Comparison of ENCODE assay signal across 9 cellular contexts in genomic region chr6:15358579-15359327, GRCh38.
A peak's percentile ranks its signal among the peaks of the same experiment; 100 is the strongest.
DNase-seq lines count a peak whose midpoint lies in the region; ATAC-seq and TF ChIP-seq lines count a peak whose summit lies in the region.
"Had no signal": no experiment of that assay in that cellular context is flagged by ENCODE, and none has a peak within 500 bp of the region (broad histone marks: within the 10 kb centered on the region; RNA-seq: fewer than 3 reads in every experiment).

No MANE protein-coding gene starts in this region.

- DNase-seq in activated CD8-positive, alpha-beta T cell treated with anti-CD3 and anti-CD28 coated beads for 36 hours, result no peak
- DNase-seq in natural killer cell treated with Interleukin-12 subunit alpha and Interleukin-12 subunit beta and Interleukin-15 and Interleukin-18, amount 100 ng/mL, for 72 hours (ENCODE audit: low spot score), result no peak
- DNase-seq in NCI-H748 treated with DMSO at 0.1 percent for 48 hours (lab: John Stamatoyannopoulos, UW) (no peak), mesothelial cell of epicardium (ENCODE audit: low spot score in 2 of 2, unreplicated experiment in 2 of 2) (no peak), NCI-H1105 treated with DMSO at 0.1 percent for 48 hours (lab: John Stamatoyannopoulos, UW) (no peak), adrenal gland (no peak)
- DNase-seq: activated CD4-positive, CD25-positive, alpha-beta regulatory T cell had no signal

- H3K4me3 ChIP-seq in adrenal gland, result no peak overlapping the region

- H3K36me3 ChIP-seq in adrenal gland (replicated peaks in 1 of 2), result no peaks in the 10 kb centered on the region

- no peak overlapping the region for H3K4me3 Mint-ChIP-seq in activated CD8-positive, alpha-beta T cell treated with anti-CD3 and anti-CD28 coated beads for 36 hours
- peak overlapping the region; percentile 28 for H3K4me3 Mint-ChIP-seq in natural killer cell treated with Interleukin-12 subunit alpha and Interleukin-12 subunit beta and Interleukin-15 and Interleukin-18, amount 100 ng/mL, for 72 hours
- H3K4me3 Mint-ChIP-seq in mesothelial cell of epicardium, result no peak overlapping the region

- no peaks in the 10 kb centered on the region for H3K9me3 ChIP-seq in adrenal gland (replicated peaks in 1 of 3)

- peak overlapping the region; percentile 60 for H3K27ac Mint-ChIP-seq in activated CD8-positive, alpha-beta T cell treated with anti-CD3 and anti-CD28 coated beads for 36 hours
- H3K27ac Mint-ChIP-seq in natural killer cell treated with Interleukin-12 subunit alpha and Interleukin-12 subunit beta and Interleukin-15 and Interleukin-18, amount 100 ng/mL, for 72 hours, result peak overlapping the region in 1 of 2 donors; percentile 1
- no peak overlapping the region for H3K27ac Mint-ChIP-seq in mesothelial cell of epicardium

- intact Hi-C loops in activated CD8-positive, alpha-beta T cell treated with anti-CD3 and anti-CD28 coated beads for 36 hours (cut with micrococcal nuclease), result no loop called here
- intact Hi-C loops in adrenal gland (cut with DNase I), result no loop called here

- H3K4me1 ChIP-seq in adrenal gland (replicated peaks in 1 of 2), result peaks cover 0 to 8% of the 10 kb centered on the region in 2 donors

- H3K4me1 Mint-ChIP-seq in activated CD8-positive, alpha-beta T cell treated with anti-CD3 and anti-CD28 coated beads for 36 hours (ENCODE audit: low read depth), result peaks cover 44% of the 10 kb centered on the region
- H3K4me1 Mint-ChIP-seq in natural killer cell treated with Interleukin-12 subunit alpha and Interleukin-12 subunit beta and Interleukin-15 and Interleukin-18, amount 100 ng/mL, for 72 hours (ENCODE audit: low read depth in 2 of 2), result peaks cover 38 to 44% of the 10 kb centered on the region in 2 donors
- peaks cover 23% of the 10 kb centered on the region for H3K4me1 Mint-ChIP-seq in mesothelial cell of epicardium

- H3K27ac ChIP-seq in adrenal gland, result no peak overlapping the region

- 91 to 96% (median 93%) methylated on average over 9 of the region's 9 CpGs for WGBS in adrenal gland, 4 donors

- H3K9me3 Mint-ChIP-seq in activated CD8-positive, alpha-beta T cell treated with anti-CD3 and anti-CD28 coated beads for 36 hours, result no peaks in the 10 kb centered on the region
- H3K9me3 Mint-ChIP-seq in natural killer cell treated with Interleukin-12 subunit alpha and Interleukin-12 subunit beta and Interleukin-15 and Interleukin-18, amount 100 ng/mL, for 72 hours, result no peaks in the 10 kb centered on the region
- H3K9me3 Mint-ChIP-seq in mesothelial cell of epicardium, result no peaks in the 10 kb centered on the region

- TF ChIP-seq POLR2A in adrenal gland (IDR thresholded peaks at IDR 0.05), result no peak

- H3K27me3 Mint-ChIP-seq in activated CD8-positive, alpha-beta T cell treated with anti-CD3 and anti-CD28 coated beads for 36 hours, result no peaks in the 10 kb centered on the region
- H3K27me3 Mint-ChIP-seq in natural killer cell treated with Interleukin-12 subunit alpha and Interleukin-12 subunit beta and Interleukin-15 and Interleukin-18, amount 100 ng/mL, for 72 hours, result no peaks in the 10 kb centered on the region
- no peaks in the 10 kb centered on the region for H3K27me3 Mint-ChIP-seq in mesothelial cell of epicardium (ENCODE audit: low read depth)

- no peak for TF ChIP-seq CTCF in activated CD8-positive, alpha-beta T cell treated with anti-CD3 and anti-CD28 coated beads for 36 hours (IDR thresholded peaks at IDR 0.05)
- no peak for TF ChIP-seq CTCF in mesothelial cell of epicardium (IDR thresholded peaks at IDR 0.05; ENCODE audit: unreplicated experiment)
- TF ChIP-seq CTCF in adrenal gland (IDR thresholded peaks at IDR 0.05), result no peak

- POLR2A ChIA-PET in activated CD8-positive, alpha-beta T cell treated with anti-CD3 and anti-CD28 coated beads for 36 hours (lab: Charles Lee), result interaction anchor here (0.7 to 1.7 kb wide), 5 partner anchors 14 to 58 kb away, joined by 3 to 4 read pairs (median 3); no protein-coding TSS in a partner anchor

- peaks cover 9% of the 10 kb centered on the region for H3K36me3 Mint-ChIP-seq in activated CD8-positive, alpha-beta T cell treated with anti-CD3 and anti-CD28 coated beads for 36 hours (ENCODE audit: low read depth)
- H3K36me3 Mint-ChIP-seq in natural killer cell treated with Interleukin-12 subunit alpha and Interleukin-12 subunit beta and Interleukin-15 and Interleukin-18, amount 100 ng/mL, for 72 hours, result no peaks in the 10 kb centered on the region
- no peaks in the 10 kb centered on the region for H3K36me3 Mint-ChIP-seq in mesothelial cell of epicardium

- CTCF ChIA-PET in activated CD8-positive, alpha-beta T cell treated with anti-CD3 and anti-CD28 coated beads for 36 hours (lab: Charles Lee), result interaction anchor here (1.0 to 2.2 kb wide), 5 partner anchors 10 to 32 kb away, joined by 3 to 6 read pairs (median 4); no protein-coding TSS in a partner anchor

- H3K27me3 ChIP-seq in adrenal gland, result no peaks in the 10 kb centered on the region

- ATAC-seq in GM19043 (IDR thresholded peaks at IDR 0.05; ENCODE audit: low read depth, unreplicated experiment) (peak; percentile 49), HG03108 (IDR thresholded peaks at IDR 0.05; ENCODE audit: unreplicated experiment) (peak; percentile 46)
- ATAC-seq in activated CD8-positive, alpha-beta T cell treated with anti-CD3 and anti-CD28 coated beads for 36 hours, result no peak
- ATAC-seq in natural killer cell treated with Interleukin-12 subunit alpha and Interleukin-12 subunit beta and Interleukin-15 and Interleukin-18, amount 100 ng/mL, for 72 hours, result no peak

Comparison
In these comparisons a context has a peak if more than half of its experiments do, and no peak if none do; other contexts are left out.
1. ATAC-seq: peak in GM19043 (single experiment) and HG03108 (single experiment); none in activated CD8-positive, alpha-beta T cell treated with anti-CD3 and anti-CD28 coated beads for 36 hours (single experiment) and natural killer cell treated with Interleukin-12 subunit alpha and Interleukin-12 subunit beta and Interleukin-15 and Interleukin-18, amount 100 ng/mL, for 72 hours (0 of 2).